Comparison of ENCODE assay signal across 27 cellular contexts in the genomic region with DNA sequence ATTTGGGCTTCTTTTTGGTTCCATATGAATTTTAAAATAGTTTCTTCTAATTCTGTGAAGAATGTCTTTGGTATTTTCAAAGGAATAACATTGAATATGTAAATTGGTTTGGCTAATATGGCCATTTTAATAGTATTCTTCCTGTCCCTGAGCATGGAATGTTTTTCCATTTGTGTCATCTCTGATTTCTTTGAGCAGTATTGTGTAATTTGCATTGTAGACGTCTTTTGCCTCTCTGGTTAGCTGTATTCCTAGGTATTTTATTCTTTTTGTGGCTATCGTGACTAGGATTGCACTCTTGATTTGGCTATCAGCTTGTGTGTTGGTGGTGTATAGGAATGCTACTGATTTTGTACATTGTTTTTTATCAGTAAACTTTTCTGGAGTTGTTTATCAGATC.
"Had no signal": no experiment of that assay in that cellular context is flagged by ENCODE, and none has a peak within 500 bp of the region (broad histone marks: within the 10 kb centered on the region; RNA-seq: fewer than 3 reads in every experiment).

No MANE protein-coding gene starts in this region.

- H3K4me1 ChIP-seq: adrenal gland, ascending aorta, breast epithelium, colonic mucosa had no signal

- H3K27ac ChIP-seq: adrenal gland, ascending aorta, breast epithelium, cardiac muscle cell, colonic mucosa, epithelial cell of prostate, esophagus squamous epithelium, WERI-Rb-1 had no signal

- H3K9me3 ChIP-seq: adrenal gland, ascending aorta, breast epithelium, colonic mucosa, esophagus squamous epithelium had no signal

- H3K4me3 ChIP-seq: adrenal gland, ascending aorta, breast epithelium, cardiac muscle cell, colonic mucosa, esophagus squamous epithelium had no signal

- H3K27me3 ChIP-seq: adrenal gland, ascending aorta, breast epithelium, cardiac muscle cell, colonic mucosa, esophagus squamous epithelium had no signal

- H3K36me3 ChIP-seq: adrenal gland, ascending aorta, breast epithelium, cardiac muscle cell, colonic mucosa, esophagus squamous epithelium, WERI-Rb-1 had no signal

- DNase-seq: activated B cell treated with CpG ODN at 0.5 μM for 24 hours; activated CD4-positive, alpha-beta T cell treated with anti-CD3 and anti-CD28 coated beads for 48 hours; activated CD4-positive, alpha-beta T cell treated with anti-CD3 and anti-CD28 coated beads, Interleukin-2, amount 50 U/mL, for 1 hour; activated CD4-positive, alpha-beta T cell treated with anti-CD3 and anti-CD28 coated beads, Interleukin-2, amount 50 U/mL, for 48 hours; activated CD8-positive, alpha-beta memory T cell treated with anti-CD3 and anti-CD28 coated beads for 24 hours; activated CD8-positive, alpha-beta T cell treated with anti-CD3 and anti-CD28 coated beads for 36 hours; activated effector memory CD4-positive, alpha-beta T cell treated with Interleukin-2 at 50 U/mL for 16 hours; activated gamma-delta T cell treated with Interleukin-2 at 50 U/mL for 16 hours; activated naive CD4-positive, alpha-beta T cell treated with anti-CD3 and anti-CD28 coated beads, Interleukin-2, amount 50 U/mL, for 16 hours; activated naive CD4-positive, alpha-beta T cell treated with Interleukin-2 at 50 U/mL for 16 hours; activated T-cell treated with anti-CD3 and anti-CD28 coated beads, Interleukin-2, amount 50 U/mL, for 4 hours; adrenal gland; central memory CD4-positive, alpha-beta T cell; cerebellar nuclear complex; colonic mucosa; effector CD8-positive, alpha-beta T cell; esophagus squamous epithelium; foreskin fibroblast; head of caudate nucleus; T-helper 1 cell; T-helper 17 cell; T1000; WERI-Rb-1 had no signal
